In genomic region chr15:98866503-98866902, GRCh38 we compare ENCODE assay signal across 8 cellular contexts.
DNase-seq lines count a peak whose midpoint lies in the region; ATAC-seq and TF ChIP-seq lines count a peak whose summit lies in the region.

No MANE protein-coding gene starts in this region.

- peaks cover 15% of the 10 kb centered on the region for H3K36me3 Mint-ChIP-seq in dendritic cell treated with granulocyte-macrophage colony-stimulating factor and Interleukin-4, amounts not matched to agents 40 ng/mL and 50 ng/mL, for 4 days (ENCODE audit: low read depth)
- H3K36me3 Mint-ChIP-seq in natural killer cell = no peaks in the 10 kb centered on the region

- H3K27me3 Mint-ChIP-seq in dendritic cell treated with granulocyte-macrophage colony-stimulating factor and Interleukin-4, amounts not matched to agents 40 ng/mL and 50 ng/mL, for 4 days = no peaks in the 10 kb centered on the region
- H3K27me3 Mint-ChIP-seq in natural killer cell (ENCODE audit: low read depth in 2 of 2) = no peaks in the 10 kb centered on the region

- H3K4me3 Mint-ChIP-seq in dendritic cell treated with granulocyte-macrophage colony-stimulating factor and Interleukin-4, amounts not matched to agents 40 ng/mL and 50 ng/mL, for 4 days = peak overlapping the region; percentile 77
- H3K4me3 Mint-ChIP-seq in natural killer cell = peak overlapping the region; percentile 94

- ATAC-seq in natural killer cell = no peak
- no peak for ATAC-seq in GM18868 (IDR thresholded peaks at IDR 0.05; ENCODE audit: unreplicated experiment)

- DNase-seq in DMS114 treated with DMSO at 0.1 percent for 48 hours (lab: John Stamatoyannopoulos, UW; ENCODE audit: unreplicated experiment) (peak; percentile 54), NCI-H226 (peak; percentile 77), natural killer cell (no peak), NCI-H2171 treated with DMSO at 0.1 percent for 48 hours (lab: John Stamatoyannopoulos, UW) (no peak), NCI-H146 (lab: John Stamatoyannopoulos, UW) (no peak)
- DNase-seq in central memory CD4-positive, alpha-beta T cell = no peak

- peaks cover 6% of the 10 kb centered on the region for H3K9me3 Mint-ChIP-seq in dendritic cell treated with granulocyte-macrophage colony-stimulating factor and Interleukin-4, amounts not matched to agents 40 ng/mL and 50 ng/mL, for 4 days
- no peaks in the 10 kb centered on the region for H3K9me3 Mint-ChIP-seq in natural killer cell

- TF ChIP-seq CTCF in natural killer cell (IDR thresholded peaks at IDR 0.05) = no peak

- intact Hi-C loops in dendritic cell treated with granulocyte-macrophage colony-stimulating factor and Interleukin-4, amounts not matched to agents 40 ng/mL and 50 ng/mL, for 4 days (cut with micrococcal nuclease) = no loop called here
- intact Hi-C loops in natural killer cell (cut with micrococcal nuclease) = no loop called here

- peak overlapping the region; percentile 89 for H3K27ac Mint-ChIP-seq in dendritic cell treated with granulocyte-macrophage colony-stimulating factor and Interleukin-4, amounts not matched to agents 40 ng/mL and 50 ng/mL, for 4 days
- H3K27ac Mint-ChIP-seq in natural killer cell = peak overlapping the region; percentile 83 to 94

- peaks cover 27% of the 10 kb centered on the region for H3K4me1 Mint-ChIP-seq in dendritic cell treated with granulocyte-macrophage colony-stimulating factor and Interleukin-4, amounts not matched to agents 40 ng/mL and 50 ng/mL, for 4 days (ENCODE audit: low read depth)
- peaks cover 26 to 27% of the 10 kb centered on the region in 2 donors for H3K4me1 Mint-ChIP-seq in natural killer cell

Comparison
In these comparisons a context has a peak if more than half of its experiments do, and no peak if none do; other contexts are left out.
1. DNase-seq: peak in DMS114 treated with DMSO at 0.1 percent for 48 hours (single experiment) and NCI-H226 (single experiment); none in natural killer cell (single experiment), NCI-H2171 treated with DMSO at 0.1 percent for 48 hours (single experiment), NCI-H146 (single experiment) and central memory CD4-positive, alpha-beta T cell (single experiment).